Comparison of ENCODE assay signal across 9 cellular contexts in the genomic region with DNA sequence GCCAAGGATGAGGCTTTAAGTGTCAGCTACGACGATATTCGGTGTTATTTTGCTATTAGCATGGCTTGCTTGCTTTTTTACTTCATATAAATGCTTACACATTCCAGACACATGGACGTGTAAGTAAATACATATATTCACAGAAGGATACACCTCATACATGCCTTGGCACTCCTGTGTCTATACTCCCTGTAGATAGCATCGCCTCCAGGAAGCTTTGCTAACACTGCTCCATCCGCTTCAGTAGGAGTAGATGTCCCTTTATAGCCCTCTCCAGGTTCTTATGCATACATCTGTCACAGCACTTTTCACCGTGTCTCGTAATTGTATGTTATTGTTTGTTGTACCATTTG. TPM values are rescaled to one million over a fixed set of nuclear protein-coding genes. Genes with fewer than 3 reads are reported as not detected.
DNase-seq lines count a peak whose midpoint lies in the region; FAIRE-seq and TF ChIP-seq lines count a peak whose summit lies in the region.
"Had no signal": no experiment of that assay in that cellular context is flagged by ENCODE, and none has a peak within 500 bp of the region (broad histone marks: within the 10 kb centered on the region; RNA-seq: fewer than 3 reads in every experiment).

No MANE protein-coding gene starts in this region.

- peaks cover 11% of the 10 kb centered on the region for H3K4me1 Mint-ChIP-seq in progenitor cell of endocrine pancreas (ENCODE audit: low read depth)

- FAIRE-seq in GM12892 (lab: Jason Lieb, UNC): peak; percentile 57
- FAIRE-seq in small intestine (lab: Jason Lieb, UNC): no peak

- H3K27ac Mint-ChIP-seq in progenitor cell of endocrine pancreas: peak overlapping the region; percentile 94
- H3K27ac Mint-ChIP-seq: activated CD4-positive, alpha-beta T cell treated with anti-CD3 and anti-CD28 coated beads, Interleukin-2, amount 10 ng/mL, durations not matched to agents 7 days and 5 days had no signal

- H3K27ac ChIP-seq in small intestine (ENCODE audit: low read depth in 1 of 2, low read length in 1 of 2) (no peak overlapping the region), adrenal gland (no peak overlapping the region)

- 22 to 45% (median 34%) methylated on average over 8 of the region's 8 CpGs for WGBS in small intestine, 3 donors
- 48 to 60% (median 52%) methylated on average over 8 of the region's 8 CpGs for WGBS in adrenal gland, 4 donors
- 24 to 25% methylated on average over 8 of the region's 8 CpGs for WGBS in lower leg skin, 2 donors

- H3K27me3 ChIP-seq in small intestine (ENCODE audit: control insufficient read depth in 2 of 2, insufficient read depth in 2 of 2, low read length in 2 of 2) (peaks cover 0 to 2% of the 10 kb centered on the region in 2 donors), adrenal gland (no peaks in the 10 kb centered on the region)

- TF ChIP-seq POLR2A in GM12892 (IDR thresholded peaks at IDR 0.05; ENCODE audit: low read depth, low read length) (no peak), adrenal gland (IDR thresholded peaks at IDR 0.05) (no peak), lower leg skin (IDR thresholded peaks at IDR 0.05) (no peak)

- no peaks in the 10 kb centered on the region for H3K4me1 ChIP-seq in small intestine (ENCODE audit: control insufficient read depth in 2 of 2, insufficient read depth in 1 of 2, low read depth in 1 of 2, low read length in 1 of 2)
- H3K4me1 ChIP-seq in adrenal gland (replicated peaks in 1 of 2): peaks cover 0 to 5% of the 10 kb centered on the region in 2 donors

- no peak for TF ChIP-seq CTCF in epithelial cell of esophagus (IDR thresholded peaks at IDR 0.05; ENCODE audit: insufficient read depth, low read depth, low read length, missing control alignments)
- TF ChIP-seq CTCF in progenitor cell of endocrine pancreas (IDR thresholded peaks at IDR 0.05; ENCODE audit: unreplicated experiment): no peak
- no peak for TF ChIP-seq CTCF in adrenal gland (IDR thresholded peaks at IDR 0.05)
- TF ChIP-seq CTCF in lower leg skin (IDR thresholded peaks at IDR 0.05): no peak

- intact Hi-C loops in adrenal gland (cut with DNase I) (no loop called here), lower leg skin (cut with DNase I; ENCODE audit: low total_unique reads) (no loop called here)

- H3K9me3 Mint-ChIP-seq in progenitor cell of endocrine pancreas (ENCODE audit: low read depth): no peaks in the 10 kb centered on the region
- H3K9me3 Mint-ChIP-seq: activated CD4-positive, alpha-beta T cell treated with anti-CD3 and anti-CD28 coated beads, Interleukin-2, amount 10 ng/mL, durations not matched to agents 7 days and 5 days had no signal

- H3K36me3 Mint-ChIP-seq in progenitor cell of endocrine pancreas (ENCODE audit: insufficient read depth): no peaks in the 10 kb centered on the region

- H3K36me3 ChIP-seq in small intestine (ENCODE audit: control insufficient read depth in 2 of 2, insufficient read depth in 2 of 2, low read length in 2 of 2): no peaks in the 10 kb centered on the region
- no peaks in the 10 kb centered on the region for H3K36me3 ChIP-seq in adrenal gland (replicated peaks in 1 of 2)

- peaks cover 19% of the 10 kb centered on the region for H3K27me3 Mint-ChIP-seq in progenitor cell of endocrine pancreas

- DNase-seq in GM12892 (ENCODE audit: insufficient read length) (no peak), NCI-H510A treated with DMSO at 0.1 percent for 48 hours (lab: John Stamatoyannopoulos, UW) (peak; percentile 30), epithelial cell of esophagus (ENCODE audit: low read depth) (peak; percentile 51), progenitor cell of endocrine pancreas (ENCODE audit: low spot score, unreplicated experiment) (no peak), small intestine (no peak), hippocampal formation (lab: John Stamatoyannopoulos, UW) (no peak), adrenal gland (no peak), lower leg skin (ENCODE audit: low spot score in 2 of 2) (no peak)

- H3K4me3 ChIP-seq in epithelial cell of esophagus (ENCODE audit: low read length): no peak overlapping the region
- no peak overlapping the region for H3K4me3 ChIP-seq in small intestine (ENCODE audit: low read depth in 1 of 2, low read length in 2 of 2)
- H3K4me3 ChIP-seq in adrenal gland: peak overlapping the region in 2 of 4 donors; percentile 56 to 63
- no peak overlapping the region for H3K4me3 ChIP-seq in lower leg skin (ENCODE audit: low read depth, poor library complexity, severe bottlenecking)

- peak overlapping the region; percentile 73 for H3K4me3 Mint-ChIP-seq in progenitor cell of endocrine pancreas (ENCODE audit: low read depth)

- no peaks in the 10 kb centered on the region for H3K9me3 ChIP-seq in small intestine (ENCODE audit: control insufficient read depth, low read depth)
- H3K9me3 ChIP-seq in adrenal gland (replicated peaks in 1 of 3): no peaks in the 10 kb centered on the region

RNA-seq across cellular contexts. Expression of gene KCTD1, which starts 27.5 kb away (rescaled TPM):
- polyA plus RNA-seq in GM12892 (2012; ENCODE audit: missing spikeins): 3.4 TPM
- total RNA-seq in progenitor cell of endocrine pancreas (29.5 and 34.0 TPM in 2 replicates), adrenal gland (10 to 100 TPM; 20.0 to 44.8 (median 31.4) TPM), lower leg skin (10 to 100 TPM; 25.3 to 62.0 (median 51.3) TPM)
- polyA plus RNA-seq in small intestine (1 to 10 TPM; 1.8 to 4.2 (median 2.2) TPM), adrenal gland (10 to 100 TPM; 14.9 to 32.8 (median 19.9) TPM)

Comparison
In these comparisons a context has a peak if more than half of its experiments do, and no peak if none do; other contexts are left out.
1. DNase-seq: peak in NCI-H510A treated with DMSO at 0.1 percent for 48 hours (single experiment) and epithelial cell of esophagus (single experiment); none in GM12892 (single experiment), progenitor cell of endocrine pancreas (single experiment), small intestine (single experiment), hippocampal formation (0 of 2), adrenal gland (0 of 7) and lower leg skin (0 of 2).